In the genomic region with DNA sequence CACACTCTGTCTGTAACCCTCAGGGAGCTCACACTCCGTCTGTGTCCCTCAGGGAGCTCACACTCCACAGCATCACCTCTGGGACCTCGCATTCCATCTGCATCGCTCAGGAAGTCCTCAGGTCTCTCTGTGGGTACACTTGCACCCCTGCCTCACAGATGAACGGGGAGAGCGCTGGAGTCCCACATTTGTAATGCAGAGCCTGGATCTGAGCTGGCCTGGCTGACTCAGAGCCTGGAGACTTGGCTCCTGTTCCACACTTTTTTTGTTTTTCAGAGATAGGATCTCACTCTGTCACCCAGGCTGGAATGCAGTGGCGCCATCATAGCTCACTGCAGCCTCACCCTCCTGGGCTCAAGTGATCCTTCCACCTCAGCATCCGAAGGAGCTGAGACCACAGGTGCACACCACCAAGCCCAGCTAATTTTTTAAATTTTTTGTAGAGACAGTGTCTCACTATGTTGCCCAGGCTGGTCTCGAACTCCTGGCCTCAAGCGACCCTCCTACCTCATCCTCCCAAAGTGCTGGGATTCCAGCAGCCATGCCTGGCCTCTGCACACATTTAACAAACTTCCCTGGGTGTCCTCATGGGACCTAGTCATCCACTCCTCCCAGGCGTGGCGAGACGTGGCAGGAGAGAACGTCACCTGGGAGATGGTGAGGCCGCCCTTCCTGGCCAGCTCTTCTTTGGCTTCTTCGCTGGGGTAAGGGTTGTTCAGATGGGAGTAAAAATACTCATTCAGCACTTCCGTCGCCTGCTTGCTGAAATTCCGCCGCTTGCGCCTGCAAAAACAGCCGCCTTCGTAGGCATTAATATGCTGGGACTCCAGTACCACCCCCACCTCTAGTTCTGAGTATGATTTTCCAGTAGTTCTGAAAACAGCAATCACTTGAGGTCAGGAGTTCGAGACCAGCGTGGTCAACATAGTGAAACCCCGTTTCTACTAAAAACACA, we compare ENCODE assay signal across 1 cellular context.
TF ChIP-seq lines count a peak whose summit lies in the region.

No MANE protein-coding gene starts in this region.

TF ChIP-seq in SK-N-SH, 30 proteins besides CTCF, POLR2A, EP300 and RAD21:
- TF ChIP-seq, protein P1, sequence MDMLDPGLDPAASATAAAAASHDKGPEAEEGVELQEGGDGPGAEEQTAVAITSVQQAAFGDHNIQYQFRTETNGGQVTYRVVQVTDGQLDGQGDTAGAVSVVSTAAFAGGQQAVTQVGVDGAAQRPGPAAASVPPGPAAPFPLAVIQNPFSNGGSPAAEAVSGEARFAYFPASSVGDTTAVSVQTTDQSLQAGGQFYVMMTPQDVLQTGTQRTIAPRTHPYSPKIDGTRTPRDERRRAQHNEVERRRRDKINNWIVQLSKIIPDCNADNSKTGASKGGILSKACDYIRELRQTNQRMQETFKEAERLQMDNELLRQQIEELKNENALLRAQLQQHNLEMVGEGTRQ (IDR thresholded peaks at IDR 0.05; ENCODE audit: borderline replicate concordance, low read depth, low read length) = no peak
- TF ChIP-seq RXRA (IDR thresholded peaks at IDR 0.05; ENCODE audit: borderline replicate concordance, low read depth) (no peak; the same call in 1 of the 2 replicates), NFIC (IDR thresholded peaks at IDR 0.05; ENCODE audit: borderline replicate concordance) (peak; percentile 76), EZH2phosphoT487 (IDR thresholded peaks at IDR 0.05; ENCODE audit: borderline replicate concordance, low read depth) (no peak), GABPA (IDR thresholded peaks at IDR 0.05; ENCODE audit: low read depth) (no peak), SIN3A (IDR thresholded peaks at IDR 0.05; ENCODE audit: borderline replicate concordance, low read depth, low read length) (no peak), FOSL2 (IDR thresholded peaks at IDR 0.05; ENCODE audit: borderline replicate concordance, low read depth) (peak; percentile 58; the same call in 1 of the 2 replicates), TCF12 (IDR thresholded peaks at IDR 0.05) (peak; percentile 17; the same call in 1 of the 2 replicates)
- TF ChIP-seq, protein P2, sequence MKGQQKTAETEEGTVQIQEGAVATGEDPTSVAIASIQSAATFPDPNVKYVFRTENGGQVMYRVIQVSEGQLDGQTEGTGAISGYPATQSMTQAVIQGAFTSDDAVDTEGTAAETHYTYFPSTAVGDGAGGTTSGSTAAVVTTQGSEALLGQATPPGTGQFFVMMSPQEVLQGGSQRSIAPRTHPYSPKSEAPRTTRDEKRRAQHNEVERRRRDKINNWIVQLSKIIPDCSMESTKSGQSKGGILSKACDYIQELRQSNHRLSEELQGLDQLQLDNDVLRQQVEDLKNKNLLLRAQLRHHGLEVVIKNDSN (IDR thresholded peaks at IDR 0.05; ENCODE audit: borderline replicate concordance, low read depth) = no peak
- TF ChIP-seq, protein P3, sequence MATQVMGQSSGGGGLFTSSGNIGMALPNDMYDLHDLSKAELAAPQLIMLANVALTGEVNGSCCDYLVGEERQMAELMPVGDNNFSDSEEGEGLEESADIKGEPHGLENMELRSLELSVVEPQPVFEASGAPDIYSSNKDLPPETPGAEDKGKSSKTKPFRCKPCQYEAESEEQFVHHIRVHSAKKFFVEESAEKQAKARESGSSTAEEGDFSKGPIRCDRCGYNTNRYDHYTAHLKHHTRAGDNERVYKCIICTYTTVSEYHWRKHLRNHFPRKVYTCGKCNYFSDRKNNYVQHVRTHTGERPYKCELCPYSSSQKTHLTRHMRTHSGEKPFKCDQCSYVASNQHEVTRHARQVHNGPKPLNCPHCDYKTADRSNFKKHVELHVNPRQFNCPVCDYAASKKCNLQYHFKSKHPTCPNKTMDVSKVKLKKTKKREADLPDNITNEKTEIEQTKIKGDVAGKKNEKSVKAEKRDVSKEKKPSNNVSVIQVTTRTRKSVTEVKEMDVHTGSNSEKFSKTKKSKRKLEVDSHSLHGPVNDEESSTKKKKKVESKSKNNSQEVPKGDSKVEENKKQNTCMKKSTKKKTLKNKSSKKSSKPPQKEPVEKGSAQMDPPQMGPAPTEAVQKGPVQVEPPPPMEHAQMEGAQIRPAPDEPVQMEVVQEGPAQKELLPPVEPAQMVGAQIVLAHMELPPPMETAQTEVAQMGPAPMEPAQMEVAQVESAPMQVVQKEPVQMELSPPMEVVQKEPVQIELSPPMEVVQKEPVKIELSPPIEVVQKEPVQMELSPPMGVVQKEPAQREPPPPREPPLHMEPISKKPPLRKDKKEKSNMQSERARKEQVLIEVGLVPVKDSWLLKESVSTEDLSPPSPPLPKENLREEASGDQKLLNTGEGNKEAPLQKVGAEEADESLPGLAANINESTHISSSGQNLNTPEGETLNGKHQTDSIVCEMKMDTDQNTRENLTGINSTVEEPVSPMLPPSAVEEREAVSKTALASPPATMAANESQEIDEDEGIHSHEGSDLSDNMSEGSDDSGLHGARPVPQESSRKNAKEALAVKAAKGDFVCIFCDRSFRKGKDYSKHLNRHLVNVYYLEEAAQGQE (IDR thresholded peaks at IDR 0.05; ENCODE audit: low read depth, low read length) = no peak
- TF ChIP-seq, protein P4, sequence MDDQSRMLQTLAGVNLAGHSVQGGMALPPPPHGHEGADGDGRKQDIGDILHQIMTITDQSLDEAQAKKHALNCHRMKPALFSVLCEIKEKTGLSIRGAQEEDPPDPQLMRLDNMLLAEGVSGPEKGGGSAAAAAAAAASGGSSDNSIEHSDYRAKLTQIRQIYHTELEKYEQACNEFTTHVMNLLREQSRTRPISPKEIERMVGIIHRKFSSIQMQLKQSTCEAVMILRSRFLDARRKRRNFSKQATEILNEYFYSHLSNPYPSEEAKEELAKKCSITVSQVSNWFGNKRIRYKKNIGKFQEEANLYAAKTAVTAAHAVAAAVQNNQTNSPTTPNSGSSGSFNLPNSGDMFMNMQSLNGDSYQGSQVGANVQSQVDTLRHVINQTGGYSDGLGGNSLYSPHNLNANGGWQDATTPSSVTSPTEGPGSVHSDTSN (IDR thresholded peaks at IDR 0.05) = no peak
